Comparison of ENCODE assay signal across 12 cellular contexts in genomic region chr7:73358590-73359275, GRCh38. TPM values are rescaled to one million over a fixed set of nuclear protein-coding genes. Genes with fewer than 3 reads are reported as not detected.
DNase-seq lines count a peak whose midpoint lies in the region; ATAC-seq and TF ChIP-seq lines count a peak whose summit lies in the region.
"Had no signal": no experiment of that assay in that cellular context is flagged by ENCODE, and none has a peak within 500 bp of the region (broad histone marks: within the 10 kb centered on the region; RNA-seq: fewer than 3 reads in every experiment).

No MANE protein-coding gene starts in this region.

- H3K4me2 ChIP-seq in OCI-LY7 (ENCODE audit: low read length), result 0 out of 2 replicates have a peak overlapping the region, but pooled peaks have one; percentile 47

- CTCF ChIA-PET in OCI-LY7 (lab: Charles Lee; ENCODE audit: unreplicated experiment), result no interaction called here

- no peak overlapping the region for H3K4me3 ChIP-seq in OCI-LY7 (ENCODE audit: low read depth, low read length, poor library complexity, severe bottlenecking)
- peak overlapping the region; percentile 36 for H3K4me3 ChIP-seq in epithelial cell of proximal tubule (ENCODE audit: low read depth, low read length)
- H3K4me3 ChIP-seq in psoas muscle, result peak overlapping the region; percentile 59
- no peak overlapping the region for H3K4me3 ChIP-seq in H7 (ENCODE audit: insufficient read depth, low read depth, low read length)

- no peaks in the 10 kb centered on the region for H3K79me2 ChIP-seq in OCI-LY7 (ENCODE audit: insufficient read depth, low read depth, low read length)

- intact Hi-C loops in OCI-LY7 (cut with micrococcal nuclease; ENCODE audit: unreplicated experiment), result no loop called here
- intact Hi-C loops in psoas muscle (cut with DNase I), result loop anchor here (5.0 kb wide), 2 partner anchors 39 to 79 kb away; no protein-coding TSS in a partner anchor

- BruUV-seq in OCI-LY7 (replicated peaks; lab: Mats Ljungman, UMichigan), result no TSS peak

- no peaks in the 10 kb centered on the region for H3K9me3 Mint-ChIP-seq in activated T-helper 17 cell treated with anti-CD3 and anti-CD28 coated beads, Interleukin-2, amount 50 U/mL, for 72 hours

- H4K20me1 ChIP-seq in OCI-LY7 (ENCODE audit: insufficient read depth, low read length), result no peaks in the 10 kb centered on the region

- H3K9me2 ChIP-seq in OCI-LY7 (ENCODE audit: insufficient read depth, low read length), result no peaks in the 10 kb centered on the region

- TF ChIP-seq CTCF in C4-2B (conservative IDR thresholded peaks at IDR 0.05) (no peak), OCI-LY7 (conservative IDR thresholded peaks at IDR 0.05; ENCODE audit: low read length) (no peak), epithelial cell of proximal tubule (conservative IDR thresholded peaks at IDR 0.05; ENCODE audit: low read depth, low read length) (no peak), psoas muscle (IDR thresholded peaks at IDR 0.05) (no peak)

- ATAC-seq in psoas muscle, result peak in 3 of 4 donors; percentile 4 to 22 (median 16)
- ATAC-seq in activated T-helper 17 cell treated with anti-CD3 and anti-CD28 coated beads, Interleukin-2, amount 50 U/mL, for 72 hours (replicated peaks), result no peak

- 85 to 87% (median 86%) methylated on average over 20 to 21 of the region's 21 CpGs for WGBS in psoas muscle, 3 donors

- 0 out of 2 replicates have a peak overlapping the region, but pooled peaks have one; percentile 58 for H2AFZ ChIP-seq in OCI-LY7 (ENCODE audit: low read length)

- H3K36me3 Mint-ChIP-seq in activated T-helper 17 cell treated with anti-CD3 and anti-CD28 coated beads, Interleukin-2, amount 50 U/mL, for 72 hours (ENCODE audit: low read depth), result no peaks in the 10 kb centered on the region
- H3K36me3 Mint-ChIP-seq: CD4-positive, alpha-beta memory T cell had no signal

- DNase-seq in OCI-LY7 (ENCODE audit: low spot score) (no peak), epithelial cell of proximal tubule (ENCODE audit: low read depth) (no peak), psoas muscle (no peak), RPMI8226 (no peak), HK-2 (ENCODE audit: unreplicated experiment) (no peak), H7 (no peak)
- DNase-seq: CD4-positive, alpha-beta memory T cell; erythroblast; NCI-H446; SIG-M5 had no signal

- H3K4me1 Mint-ChIP-seq in activated T-helper 17 cell treated with anti-CD3 and anti-CD28 coated beads, Interleukin-2, amount 50 U/mL, for 72 hours, result no peaks in the 10 kb centered on the region
- H3K4me1 Mint-ChIP-seq: CD4-positive, alpha-beta memory T cell had no signal

- POLR2A ChIA-PET in OCI-LY7 (lab: Charles Lee), result interaction anchor here (0.7 to 0.8 kb wide), 2 partner anchors 16 to 28 kb away, joined by 5 to 7 read pairs; no protein-coding TSS in a partner anchor

- H3K27ac ChIP-seq in C4-2B (peak overlapping the region; percentile 90), OCI-LY7 (ENCODE audit: low read depth, low read length, poor library complexity, severe bottlenecking) (no peak overlapping the region), psoas muscle (peak overlapping the region; percentile 75)

- H3K9me3 ChIP-seq in OCI-LY7 (ENCODE audit: low read length) (no peaks in the 10 kb centered on the region), psoas muscle (no peaks in the 10 kb centered on the region)

- H3K27me3 Mint-ChIP-seq in activated T-helper 17 cell treated with anti-CD3 and anti-CD28 coated beads, Interleukin-2, amount 50 U/mL, for 72 hours, result peaks cover 10% of the 10 kb centered on the region

- no peak overlapping the region for H3K4me3 Mint-ChIP-seq in activated T-helper 17 cell treated with anti-CD3 and anti-CD28 coated beads, Interleukin-2, amount 50 U/mL, for 72 hours

- H3K4me1 ChIP-seq in OCI-LY7 (ENCODE audit: insufficient read depth, low read length, poor library complexity, severe bottlenecking) (peaks cover 9% of the 10 kb centered on the region), psoas muscle (peaks cover 4% of the 10 kb centered on the region)

- H3K27ac Mint-ChIP-seq in activated T-helper 17 cell treated with anti-CD3 and anti-CD28 coated beads, Interleukin-2, amount 50 U/mL, for 72 hours, result no peak overlapping the region

- H3K36me3 ChIP-seq in OCI-LY7 (ENCODE audit: insufficient read depth, low read length) (no peaks in the 10 kb centered on the region), psoas muscle (ENCODE audit: insufficient read depth in 1 of 2, low read depth in 1 of 2) (no peaks in the 10 kb centered on the region), H7 (replicated peaks; ENCODE audit: control insufficient read depth, insufficient read depth, low read length) (no peaks in the 10 kb centered on the region)

- no peaks in the 10 kb centered on the region for H3K27me3 ChIP-seq in psoas muscle (ENCODE audit: insufficient read depth in 3 of 3, low read length in 2 of 3)
- H3K27me3 ChIP-seq in H7 (ENCODE audit: control insufficient read depth, insufficient read depth, low read length), result no peaks in the 10 kb centered on the region

RNA-seq across cellular contexts. Expression of gene FKBP6, which starts 30.8 kb away (rescaled TPM):
- total RNA-seq in OCI-LY7 (2014; rRNA removed; shearing (Covaris generic)), result not detected in 2 replicates
- not detected in 2 replicates for total RNA-seq in OCI-LY7 (2022)
- not detected in 2 replicates for total RNA-seq in epithelial cell of proximal tubule
- not detected for total RNA-seq in psoas muscle
- not detected for polyA plus RNA-seq in psoas muscle
- not detected for total RNA-seq in activated T-helper 17 cell treated with anti-CD3 and anti-CD28 coated beads, Interleukin-2, amount 50 U/mL, for 72 hours
- 0.10 TPM in 1 of 2 replicates, not detected in the other for total RNA-seq in H7 (2014; rRNA removed; shearing (Covaris generic))
- total RNA-seq: CD4-positive, alpha-beta memory T cell had no signal
- polyA plus RNA-seq: CD4-positive, alpha-beta memory T cell had no signal

RNA-seq across cellular contexts. Expression of gene TRIM50, which starts 30.9 kb away (rescaled TPM):
- total RNA-seq in OCI-LY7 (2014; rRNA removed; shearing (Covaris generic)), result not detected in 2 replicates
- total RNA-seq in OCI-LY7 (2022) (0.40 TPM in 1 of 2 replicates, not detected in the other), epithelial cell of proximal tubule (not detected in 2 replicates), psoas muscle (1 to 10 TPM in 1 of 4 donors, under 1 TPM in 3; 0.25 to 1.3 (median 0.55) TPM)
- polyA plus RNA-seq in psoas muscle, result under 1 TPM; 0.12 to 0.65 (median 0.17) TPM
- not detected for total RNA-seq in activated T-helper 17 cell treated with anti-CD3 and anti-CD28 coated beads, Interleukin-2, amount 50 U/mL, for 72 hours
- 0.11 TPM in 1 of 2 replicates, not detected in the other for total RNA-seq in H7 (2014; rRNA removed; shearing (Covaris generic))
- total RNA-seq: CD4-positive, alpha-beta memory T cell had no signal
- polyA plus RNA-seq: CD4-positive, alpha-beta memory T cell had no signal

RNA-seq across cellular contexts. Expression of gene NSUN5, which starts 50.1 kb away (rescaled TPM):
- 43.2 and 66.7 TPM in 2 replicates for total RNA-seq in OCI-LY7 (2014; rRNA removed; shearing (Covaris generic))
- total RNA-seq in OCI-LY7 (2022), result 60.4 and 67.7 TPM in 2 replicates
- total RNA-seq in epithelial cell of proximal tubule, result 39.8 and 80.3 TPM in 2 replicates
- 10 to 100 TPM; 18.2 to 34.0 (median 26.6) TPM for total RNA-seq in psoas muscle
- polyA plus RNA-seq in psoas muscle, result 10 to 100 TPM; 42.9 to 65.2 (median 45.6) TPM
- 10 to 100 TPM; 32.2 to 48.4 TPM for total RNA-seq in activated T-helper 17 cell treated with anti-CD3 and anti-CD28 coated beads, Interleukin-2, amount 50 U/mL, for 72 hours
- 69.1 and 90.9 TPM in 2 replicates for total RNA-seq in H7 (2014; rRNA removed; shearing (Covaris generic))

Comparison
In these comparisons a context has a peak if more than half of its experiments do, and no peak if none do; other contexts are left out.
1. H3K4me3 ChIP-seq: peak in epithelial cell of proximal tubule (single experiment) and psoas muscle (single experiment); none in OCI-LY7 (single experiment) and H7 (single experiment).